16 cellular contexts compared by ENCODE assay signal in the genomic region with DNA sequence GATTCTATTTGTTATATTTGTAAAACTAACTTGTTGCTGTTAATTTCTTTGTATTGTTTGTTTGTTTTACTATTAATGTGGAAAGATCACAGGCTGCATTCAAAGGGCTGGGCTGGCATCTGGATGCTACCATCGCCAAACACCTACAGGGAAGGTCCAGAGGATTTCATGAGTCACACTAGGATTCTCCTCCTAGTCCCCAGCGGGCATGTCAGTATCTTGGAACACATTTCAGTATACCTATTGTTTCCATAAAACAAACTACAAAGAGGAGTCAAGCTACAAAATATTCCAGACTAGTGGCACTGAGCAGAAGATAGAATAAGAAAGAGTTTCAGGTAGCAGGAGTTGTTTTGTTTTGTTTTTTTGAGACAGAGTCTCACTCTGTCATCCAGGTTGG. TPM values are rescaled to one million over a fixed set of nuclear protein-coding genes. Genes with fewer than 3 reads are reported as not detected.
DNase-seq lines count a peak whose midpoint lies in the region; ATAC-seq and TF ChIP-seq lines count a peak whose summit lies in the region.
"Had no signal": no experiment of that assay in that cellular context is flagged by ENCODE, and none has a peak within 500 bp of the region (broad histone marks: within the 10 kb centered on the region; RNA-seq: fewer than 3 reads in every experiment).

No MANE protein-coding gene starts in this region.

- no peaks in the 10 kb centered on the region for H3K36me3 ChIP-seq in HEK293 (ENCODE audit: control insufficient read depth in 2 of 2, insufficient read depth in 1 of 2, low read length in 2 of 2)
- no peaks in the 10 kb centered on the region for H3K36me3 ChIP-seq in transverse colon
- H3K36me3 ChIP-seq: BLaER1 had no signal

- no peak for ATAC-seq in stimulated activated naive CD8-positive, alpha-beta T cell treated with anti-CD3 and anti-CD28 coated beads, Interleukin-15, Interleukin-2, amounts not matched to agents 100 U/mL and 50 U/mL, for 24 hours
- ATAC-seq: A549, HCT116 had no signal

- TF ChIP-seq CTCF in HEK293 (tag by site-specific recombination; IDR thresholded peaks at IDR 0.05) (no peak), RWPE1 (conservative IDR thresholded peaks at IDR 0.05; ENCODE audit: low read depth) (no peak), epithelial cell of esophagus (IDR thresholded peaks at IDR 0.05; ENCODE audit: insufficient read depth, low read depth, low read length, missing control alignments) (no peak), transverse colon (IDR thresholded peaks at IDR 0.05) (no peak)

- in situ Hi-C loops in transverse colon (cut with MboI; ENCODE audit: low pct_ligation_motif_present in 1 of 4, low pct_unique_long_range_greater_than_20kb in 1 of 4, low sequenced_read_pairs in 3 of 4): no loop called here

- CTCF ChIA-PET in HEK293 (lab: Yijun Ruan, JAX): no interaction called here
- CTCF ChIA-PET in RWPE1 (lab: Yijun Ruan, JAX): interaction anchor here (0.6 kb wide), 1 partner anchor 1171 kb away, joined by 3 read pairs; no protein-coding TSS in a partner anchor

- H3K27me3 ChIP-seq in transverse colon: no peaks in the 10 kb centered on the region
- H3K27me3 ChIP-seq: BLaER1 had no signal

- no peak for TF ChIP-seq EP300 in transverse colon (IDR thresholded peaks at IDR 0.05; ENCODE audit: low read depth)

- H3K9me3 ChIP-seq in HEK293 (ENCODE audit: control insufficient read depth, insufficient read depth, low read depth, low read length): no peaks in the 10 kb centered on the region
- no peaks in the 10 kb centered on the region for H3K9me3 ChIP-seq in transverse colon

- H3K4me1 ChIP-seq in HEK293 (ENCODE audit: control insufficient read depth, insufficient read depth, low read length) (no peaks in the 10 kb centered on the region), transverse colon (no peaks in the 10 kb centered on the region)
- H3K4me1 ChIP-seq: A549 had no signal

- POLR2A ChIA-PET in HEK293 (lab: Yijun Ruan, JAX) (no interaction called here), RWPE1 (lab: Yijun Ruan, JAX; ENCODE audit: low non-redundant PET) (no interaction called here)

- H3K4me3 ChIP-seq in HEK293 (ENCODE audit: low read depth, low read length): no peak overlapping the region
- no peak overlapping the region for H3K4me3 ChIP-seq in epithelial cell of esophagus (ENCODE audit: low read length)
- H3K4me3 ChIP-seq in transverse colon: no peak overlapping the region
- H3K4me3 ChIP-seq: A549, BLaER1 had no signal

- intact Hi-C loops in transverse colon (cut with DNase I; ENCODE audit: low total_unique reads): loop anchor here (10.0 kb wide), 1 partner anchor 56 kb away; no protein-coding TSS in a partner anchor

- 56 to 60% methylated on average over 1 to 2 of the region's 2 CpGs for WGBS in transverse colon (ENCODE audit: low coverage in 1 of 2), 2 donors

- peak; percentile 22 for DNase-seq in RWPE1 (ENCODE audit: low spot score)
- peak; percentile 31 for DNase-seq in epithelial cell of esophagus (ENCODE audit: low read depth)
- DNase-seq in transverse colon: no peak
- DNase-seq in OCI-M1 (lab: John Stamatoyannopoulos, UW): no peak
- DNase-seq in stimulated activated naive CD8-positive, alpha-beta T cell treated with anti-CD3 and anti-CD28 coated beads, Interleukin-15, Interleukin-2, amounts not matched to agents 100 U/mL and 50 U/mL, for 24 hours: no peak
- DNase-seq: CD4-positive, alpha-beta memory T cell; DMS153; DMS79; GF-D8; GOT3; H7; IMR-90 had no signal

- TF ChIP-seq POLR2A in transverse colon (IDR thresholded peaks at IDR 0.05): no peak

- H3K27ac ChIP-seq in HEK293 (ENCODE audit: extremely low read depth, low read depth, low read length): no peak overlapping the region
- H3K27ac ChIP-seq in RWPE1: no peak overlapping the region
- no peak overlapping the region for H3K27ac ChIP-seq in transverse colon
- H3K27ac ChIP-seq: A549, BLaER1 had no signal

TF ChIP-seq in HEK293, 187 proteins besides CTCF, POLR2A, EP300 and RAD21:
- no peak for TF ChIP-seq YY2 (tag by site-specific recombination; IDR thresholded peaks at IDR 0.05)
- TF ChIP-seq SP2 (tag by site-specific recombination; IDR thresholded peaks at IDR 0.05): no peak
- TF ChIP-seq ZNF610 (tag by site-specific recombination; IDR thresholded peaks at IDR 0.05; ENCODE audit: borderline replicate concordance): no peak
- TF ChIP-seq, protein P1, sequence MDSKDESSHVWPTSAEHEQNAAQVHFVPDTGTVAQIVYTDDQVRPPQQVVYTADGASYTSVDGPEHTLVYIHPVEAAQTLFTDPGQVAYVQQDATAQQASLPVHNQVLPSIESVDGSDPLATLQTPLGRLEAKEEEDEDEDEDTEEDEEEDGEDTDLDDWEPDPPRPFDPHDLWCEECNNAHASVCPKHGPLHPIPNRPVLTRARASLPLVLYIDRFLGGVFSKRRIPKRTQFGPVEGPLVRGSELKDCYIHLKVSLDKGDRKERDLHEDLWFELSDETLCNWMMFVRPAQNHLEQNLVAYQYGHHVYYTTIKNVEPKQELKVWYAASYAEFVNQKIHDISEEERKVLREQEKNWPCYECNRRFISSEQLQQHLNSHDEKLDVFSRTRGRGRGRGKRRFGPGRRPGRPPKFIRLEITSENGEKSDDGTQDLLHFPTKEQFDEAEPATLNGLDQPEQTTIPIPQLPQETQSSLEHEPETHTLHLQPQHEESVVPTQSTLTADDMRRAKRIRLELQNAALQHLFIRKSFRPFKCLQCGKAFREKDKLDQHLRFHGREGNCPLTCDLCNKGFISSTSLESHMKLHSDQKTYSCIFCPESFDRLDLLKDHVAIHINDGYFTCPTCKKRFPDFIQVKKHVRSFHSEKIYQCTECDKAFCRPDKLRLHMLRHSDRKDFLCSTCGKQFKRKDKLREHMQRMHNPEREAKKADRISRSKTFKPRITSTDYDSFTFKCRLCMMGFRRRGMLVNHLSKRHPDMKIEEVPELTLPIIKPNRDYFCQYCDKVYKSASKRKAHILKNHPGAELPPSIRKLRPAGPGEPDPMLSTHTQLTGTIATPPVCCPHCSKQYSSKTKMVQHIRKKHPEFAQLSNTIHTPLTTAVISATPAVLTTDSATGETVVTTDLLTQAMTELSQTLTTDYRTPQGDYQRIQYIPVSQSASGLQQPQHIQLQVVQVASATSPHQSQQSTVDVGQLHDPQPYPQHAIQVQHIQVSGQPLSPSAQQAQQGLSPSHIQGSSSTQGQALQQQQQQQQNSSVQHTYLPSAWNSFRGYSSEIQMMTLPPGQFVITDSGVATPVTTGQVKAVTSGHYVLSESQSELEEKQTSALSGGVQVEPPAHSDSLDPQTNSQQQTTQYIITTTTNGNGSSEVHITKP (tag by site-specific recombination; IDR thresholded peaks at IDR 0.05): peak; percentile 54
- TF ChIP-seq, protein P2, sequence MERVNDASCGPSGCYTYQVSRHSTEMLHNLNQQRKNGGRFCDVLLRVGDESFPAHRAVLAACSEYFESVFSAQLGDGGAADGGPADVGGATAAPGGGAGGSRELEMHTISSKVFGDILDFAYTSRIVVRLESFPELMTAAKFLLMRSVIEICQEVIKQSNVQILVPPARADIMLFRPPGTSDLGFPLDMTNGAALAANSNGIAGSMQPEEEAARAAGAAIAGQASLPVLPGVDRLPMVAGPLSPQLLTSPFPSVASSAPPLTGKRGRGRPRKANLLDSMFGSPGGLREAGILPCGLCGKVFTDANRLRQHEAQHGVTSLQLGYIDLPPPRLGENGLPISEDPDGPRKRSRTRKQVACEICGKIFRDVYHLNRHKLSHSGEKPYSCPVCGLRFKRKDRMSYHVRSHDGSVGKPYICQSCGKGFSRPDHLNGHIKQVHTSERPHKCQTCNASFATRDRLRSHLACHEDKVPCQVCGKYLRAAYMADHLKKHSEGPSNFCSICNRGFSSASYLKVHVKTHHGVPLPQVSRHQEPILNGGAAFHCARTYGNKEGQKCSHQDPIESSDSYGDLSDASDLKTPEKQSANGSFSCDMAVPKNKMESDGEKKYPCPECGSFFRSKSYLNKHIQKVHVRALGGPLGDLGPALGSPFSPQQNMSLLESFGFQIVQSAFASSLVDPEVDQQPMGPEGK (tag by site-specific recombination; IDR thresholded peaks at IDR 0.05): no peak
- TF ChIP-seq KLF10 (tag by site-specific recombination; IDR thresholded peaks at IDR 0.05): no peak
- TF ChIP-seq, protein P3, sequence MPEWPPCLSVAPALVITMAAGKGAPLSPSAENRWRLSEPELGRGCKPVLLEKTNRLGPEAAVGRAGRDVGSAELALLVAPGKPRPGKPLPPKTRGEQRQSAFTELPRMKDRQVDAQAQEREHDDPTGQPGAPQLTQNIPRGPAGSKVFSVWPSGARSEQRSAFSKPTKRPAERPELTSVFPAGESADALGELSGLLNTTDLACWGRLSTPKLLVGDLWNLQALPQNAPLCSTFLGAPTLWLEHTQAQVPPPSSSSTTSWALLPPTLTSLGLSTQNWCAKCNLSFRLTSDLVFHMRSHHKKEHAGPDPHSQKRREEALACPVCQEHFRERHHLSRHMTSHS (tag by site-specific recombination; IDR thresholded peaks at IDR 0.05): no peak
- TF ChIP-seq ZNF560 (tag by site-specific recombination; IDR thresholded peaks at IDR 0.05; ENCODE audit: borderline replicate concordance): no peak

RNA-seq across cellular contexts. Expression of a gene that starts 55.3 kb away (rescaled TPM):
- total RNA-seq in transverse colon: not detected

Comparison
In these comparisons a context has a peak if more than half of its experiments do, and no peak if none do; other contexts are left out.
1. DNase-seq: peak in RWPE1 (single experiment) and epithelial cell of esophagus (single experiment); none in transverse colon (single experiment), OCI-M1 (single experiment) and stimulated activated naive CD8-positive, alpha-beta T cell treated with anti-CD3 and anti-CD28 coated beads, Interleukin-15, Interleukin-2, amounts not matched to agents 100 U/mL and 50 U/mL, for 24 hours (single experiment).